8 cellular contexts compared by ENCODE assay signal in genomic region chr6:163427498-163428254, GRCh38. TPM values are rescaled to one million over a fixed set of nuclear protein-coding genes. Genes with fewer than 3 reads are reported as not detected.
DNase-seq lines count a peak whose midpoint lies in the region; ATAC-seq and TF ChIP-seq lines count a peak whose summit lies in the region.

No MANE protein-coding gene starts in this region.

- H3K4me1 Mint-ChIP-seq in naive B cell, result peaks cover 38 to 51% (median 43%) of the 10 kb centered on the region in 3 donors
- peaks cover 13% of the 10 kb centered on the region for H3K4me1 Mint-ChIP-seq in activated T-helper 2 cell treated with anti-CD3 and anti-CD28 coated beads, Interferon-gamma antibody, Interleukin-2, Interleukin-4, amounts not matched to agents 10 μg/mL and 5 μg/mL and 100 μg/mL, durations not matched to agents 14 hours and 24 hours and 36 hours (ENCODE audit: low read depth)
- H3K4me1 Mint-ChIP-seq in activated naive CD8-positive, alpha-beta T cell treated with anti-CD3 and anti-CD28 coated beads for 36 hours, result peaks cover 33% of the 10 kb centered on the region

- peak overlapping the region in 1 of 6 donors; percentile 38 for H3K27ac Mint-ChIP-seq in naive B cell
- H3K27ac Mint-ChIP-seq in activated T-helper 2 cell treated with anti-CD3 and anti-CD28 coated beads, Interferon-gamma antibody, Interleukin-2, Interleukin-4, amounts not matched to agents 10 μg/mL and 5 μg/mL and 100 μg/mL, durations not matched to agents 14 hours and 24 hours and 36 hours, result no peak overlapping the region
- H3K27ac Mint-ChIP-seq in activated naive CD8-positive, alpha-beta T cell treated with anti-CD3 and anti-CD28 coated beads for 36 hours, result no peak overlapping the region

- DNase-seq in G401 (ENCODE audit: low spot score) (peak; percentile 37), NCI-H1105 treated with DMSO at 0.1 percent for 48 hours (lab: John Stamatoyannopoulos, UW) (peak; percentile 69), dedifferentiated amniotic fluid mesenchymal stem cell (ENCODE audit: extremely low spot score) (peak; percentile 60), naive B cell (peak; percentile 11), head of caudate nucleus (no peak), brain microvascular endothelial cell (no peak)
- no peak for DNase-seq in activated T-helper 2 cell treated with anti-CD3 and anti-CD28 coated beads, Interferon-gamma antibody, Interleukin-2, Interleukin-4, amounts not matched to agents 10 μg/mL and 5 μg/mL and 100 μg/mL, durations not matched to agents 14 hours and 24 hours and 36 hours (ENCODE audit: low spot score)
- no peak for DNase-seq in activated naive CD8-positive, alpha-beta T cell treated with anti-CD3 and anti-CD28 coated beads for 36 hours

- no peak overlapping the region for H3K4me3 Mint-ChIP-seq in naive B cell
- no peak overlapping the region for H3K4me3 Mint-ChIP-seq in activated T-helper 2 cell treated with anti-CD3 and anti-CD28 coated beads, Interferon-gamma antibody, Interleukin-2, Interleukin-4, amounts not matched to agents 10 μg/mL and 5 μg/mL and 100 μg/mL, durations not matched to agents 14 hours and 24 hours and 36 hours (ENCODE audit: low read depth)
- no peak overlapping the region for H3K4me3 Mint-ChIP-seq in activated naive CD8-positive, alpha-beta T cell treated with anti-CD3 and anti-CD28 coated beads for 36 hours

- H3K9me3 Mint-ChIP-seq in naive B cell, result no peaks in the 10 kb centered on the region
- H3K9me3 Mint-ChIP-seq in activated T-helper 2 cell treated with anti-CD3 and anti-CD28 coated beads, Interferon-gamma antibody, Interleukin-2, Interleukin-4, amounts not matched to agents 10 μg/mL and 5 μg/mL and 100 μg/mL, durations not matched to agents 14 hours and 24 hours and 36 hours, result no peaks in the 10 kb centered on the region
- no peaks in the 10 kb centered on the region for H3K9me3 Mint-ChIP-seq in activated naive CD8-positive, alpha-beta T cell treated with anti-CD3 and anti-CD28 coated beads for 36 hours

- H3K27ac ChIP-seq in brain microvascular endothelial cell, result no peak overlapping the region

- TF ChIP-seq CTCF in brain microvascular endothelial cell (IDR thresholded peaks at IDR 0.05; ENCODE audit: low read depth, low read length, missing control alignments), result no peak

- no peak overlapping the region for H3K4me3 ChIP-seq in brain microvascular endothelial cell (ENCODE audit: low read depth, low read length)

- no peaks in the 10 kb centered on the region for H3K36me3 Mint-ChIP-seq in naive B cell
- H3K36me3 Mint-ChIP-seq in activated T-helper 2 cell treated with anti-CD3 and anti-CD28 coated beads, Interferon-gamma antibody, Interleukin-2, Interleukin-4, amounts not matched to agents 10 μg/mL and 5 μg/mL and 100 μg/mL, durations not matched to agents 14 hours and 24 hours and 36 hours (ENCODE audit: low read depth), result no peaks in the 10 kb centered on the region
- peaks cover 4% of the 10 kb centered on the region for H3K36me3 Mint-ChIP-seq in activated naive CD8-positive, alpha-beta T cell treated with anti-CD3 and anti-CD28 coated beads for 36 hours

- in situ Hi-C loops in G401 (cut with HindIII; ENCODE audit: low sequenced_read_pairs), result no loop called here
- in situ Hi-C loops in brain microvascular endothelial cell (cut with HindIII; ENCODE audit: low pct_ligation_motif_present, low sequenced_read_pairs), result no loop called here

- H3K27me3 ChIP-seq in brain microvascular endothelial cell (replicated peaks), result no peaks in the 10 kb centered on the region

- no peaks in the 10 kb centered on the region for H3K27me3 Mint-ChIP-seq in naive B cell
- no peaks in the 10 kb centered on the region for H3K27me3 Mint-ChIP-seq in activated T-helper 2 cell treated with anti-CD3 and anti-CD28 coated beads, Interferon-gamma antibody, Interleukin-2, Interleukin-4, amounts not matched to agents 10 μg/mL and 5 μg/mL and 100 μg/mL, durations not matched to agents 14 hours and 24 hours and 36 hours (ENCODE audit: low read depth)
- no peaks in the 10 kb centered on the region for H3K27me3 Mint-ChIP-seq in activated naive CD8-positive, alpha-beta T cell treated with anti-CD3 and anti-CD28 coated beads for 36 hours

- no peaks in the 10 kb centered on the region for H3K36me3 ChIP-seq in brain microvascular endothelial cell (replicated peaks)

- intact Hi-C loops in head of caudate nucleus (cut with DNase I), result loop anchor here (10.0 kb wide), 1 partner anchor 527 kb away; no protein-coding TSS in a partner anchor
- intact Hi-C loops in activated T-helper 2 cell treated with anti-CD3 and anti-CD28 coated beads, Interferon-gamma antibody, Interleukin-2, Interleukin-4, amounts not matched to agents 10 μg/mL and 5 μg/mL and 100 μg/mL, durations not matched to agents 14 hours and 24 hours and 36 hours (cut with micrococcal nuclease), result no loop called here

- ATAC-seq in naive B cell (ENCODE audit: low read depth in 2 of 2), result no peak

RNA-seq across cellular contexts. Expression of gene QKI, which starts 13.2 kb away (rescaled TPM):
- total RNA-seq in G401 (2014; rRNA removed; shearing (Covaris generic)), result 107 and 133 TPM in 2 replicates
- 10 to 100 TPM; 20.4 to 67.9 (median 26.6) TPM for polyA plus RNA-seq in naive B cell (ENCODE audit: low read depth in 6 of 6)
- 64.0 and 65.1 TPM in 2 replicates for total RNA-seq in activated T-helper 2 cell treated with anti-CD3 and anti-CD28 coated beads, Interferon-gamma antibody, Interleukin-2, Interleukin-4, amounts not matched to agents 10 μg/mL and 5 μg/mL and 100 μg/mL, durations not matched to agents 14 hours and 24 hours and 36 hours
- 10 to 100 TPM; 58.0 to 59.7 TPM for total RNA-seq in activated naive CD8-positive, alpha-beta T cell treated with anti-CD3 and anti-CD28 coated beads for 36 hours

Comparison
In these comparisons a context has a peak if more than half of its experiments do, and no peak if none do; other contexts are left out.
1. DNase-seq: peak in G401 (single experiment), NCI-H1105 treated with DMSO at 0.1 percent for 48 hours (single experiment), dedifferentiated amniotic fluid mesenchymal stem cell (single experiment) and naive B cell (single experiment); none in head of caudate nucleus (0 of 42), activated T-helper 2 cell treated with anti-CD3 and anti-CD28 coated beads, Interferon-gamma antibody, Interleukin-2, Interleukin-4, amounts not matched to agents 10 μg/mL and 5 μg/mL and 100 μg/mL, durations not matched to agents 14 hours and 24 hours and 36 hours (single experiment), activated naive CD8-positive, alpha-beta T cell treated with anti-CD3 and anti-CD28 coated beads for 36 hours (single experiment) and brain microvascular endothelial cell (single experiment).